Comparison of ENCODE assay signal across 1 cellular context in the genomic region with DNA sequence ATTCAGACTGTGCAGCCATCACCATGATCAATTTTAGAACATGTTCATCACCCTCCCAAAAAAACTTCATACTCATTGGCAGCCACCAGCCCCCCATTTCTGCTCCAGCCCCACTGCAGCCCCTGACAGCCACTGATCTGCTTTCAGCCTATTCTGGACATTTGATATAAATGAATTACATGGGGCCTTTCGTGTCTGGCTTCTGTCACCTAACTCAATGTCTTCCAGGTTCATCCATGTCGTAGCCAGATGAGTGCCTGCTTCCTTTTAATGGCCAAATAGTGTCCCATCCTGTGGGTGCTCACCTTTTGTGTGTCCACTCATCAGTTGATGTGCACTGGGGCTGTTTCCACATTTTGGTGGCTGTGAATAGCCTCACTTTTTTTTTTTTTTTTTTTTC.
A peak's percentile ranks its signal among the peaks of the same experiment; 100 is the strongest.
TF ChIP-seq lines count a peak whose summit lies in the region.

No MANE protein-coding gene starts in this region.

TF ChIP-seq in HEK293, 187 proteins besides CTCF, POLR2A, EP300 and RAD21 (continued from another document):
- TF ChIP-seq, protein P1, sequence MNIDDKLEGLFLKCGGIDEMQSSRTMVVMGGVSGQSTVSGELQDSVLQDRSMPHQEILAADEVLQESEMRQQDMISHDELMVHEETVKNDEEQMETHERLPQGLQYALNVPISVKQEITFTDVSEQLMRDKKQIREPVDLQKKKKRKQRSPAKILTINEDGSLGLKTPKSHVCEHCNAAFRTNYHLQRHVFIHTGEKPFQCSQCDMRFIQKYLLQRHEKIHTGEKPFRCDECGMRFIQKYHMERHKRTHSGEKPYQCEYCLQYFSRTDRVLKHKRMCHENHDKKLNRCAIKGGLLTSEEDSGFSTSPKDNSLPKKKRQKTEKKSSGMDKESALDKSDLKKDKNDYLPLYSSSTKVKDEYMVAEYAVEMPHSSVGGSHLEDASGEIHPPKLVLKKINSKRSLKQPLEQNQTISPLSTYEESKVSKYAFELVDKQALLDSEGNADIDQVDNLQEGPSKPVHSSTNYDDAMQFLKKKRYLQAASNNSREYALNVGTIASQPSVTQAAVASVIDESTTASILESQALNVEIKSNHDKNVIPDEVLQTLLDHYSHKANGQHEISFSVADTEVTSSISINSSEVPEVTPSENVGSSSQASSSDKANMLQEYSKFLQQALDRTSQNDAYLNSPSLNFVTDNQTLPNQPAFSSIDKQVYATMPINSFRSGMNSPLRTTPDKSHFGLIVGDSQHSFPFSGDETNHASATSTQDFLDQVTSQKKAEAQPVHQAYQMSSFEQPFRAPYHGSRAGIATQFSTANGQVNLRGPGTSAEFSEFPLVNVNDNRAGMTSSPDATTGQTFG (tag by site-specific recombination; IDR thresholded peaks at IDR 0.05; ENCODE audit: borderline replicate concordance) = no peak
- no peak for TF ChIP-seq ZBTB7A (tag by site-specific recombination; IDR thresholded peaks at IDR 0.05; ENCODE audit: low read depth)
- TF ChIP-seq ZNF658 (tag by site-specific recombination; IDR thresholded peaks at IDR 0.05) = no peak
- 0 out of 2 replicates have a peak, but pooled peaks have one; percentile 37 for TF ChIP-seq ZNF664 (tag by site-specific recombination; IDR thresholded peaks at IDR 0.05)
- 0 out of 2 replicates have a peak, but pooled peaks have one; percentile 10 for TF ChIP-seq ZNF10 (tag by site-specific recombination; IDR thresholded peaks at IDR 0.05)
- no peak for TF ChIP-seq ZNF223 (tag by site-specific recombination; IDR thresholded peaks at IDR 0.05)
TF ChIP-seq in HEK293: peak in this region for 3.
